Comparison of ENCODE assay signal across 9 cellular contexts in the genomic region with DNA sequence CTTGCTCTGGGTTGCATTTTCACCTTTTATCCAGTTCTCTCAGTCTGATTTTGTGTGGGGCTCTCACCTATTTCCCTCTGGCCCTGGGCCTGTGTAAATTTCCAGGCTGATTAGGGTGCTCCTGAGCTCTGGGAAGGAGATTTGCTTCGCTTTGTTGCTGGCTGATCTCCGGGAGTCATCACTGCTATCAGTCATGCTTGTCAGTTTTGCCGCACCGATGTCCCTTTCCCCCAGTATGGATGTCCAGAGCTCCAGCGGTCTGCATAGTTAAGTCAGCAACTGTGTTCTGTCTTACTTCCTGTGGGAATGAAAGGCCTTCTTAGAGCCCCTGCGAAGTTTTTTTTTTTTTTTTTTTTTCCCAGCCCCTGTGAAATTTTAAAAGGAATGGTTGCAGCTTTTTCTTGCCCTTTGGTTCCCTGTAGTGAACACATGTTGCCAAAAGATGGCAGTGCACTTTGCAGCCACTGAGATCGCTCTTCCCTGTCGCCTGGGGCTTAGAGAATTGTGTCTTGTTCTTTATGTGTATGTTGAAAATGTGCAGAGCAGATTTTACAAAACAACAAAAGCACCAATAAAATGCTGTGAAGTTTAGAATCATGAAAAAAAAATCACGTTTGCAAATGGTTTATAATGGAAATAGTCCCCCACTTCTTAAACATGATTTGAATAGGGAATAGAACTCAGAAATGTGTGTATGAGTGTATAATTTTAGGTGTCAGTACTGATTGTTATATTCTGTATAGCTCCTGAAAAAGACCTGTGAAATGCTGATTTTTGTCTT.
A peak's percentile ranks its signal among the peaks of the same experiment; 100 is the strongest.
DNase-seq lines count a peak whose midpoint lies in the region; ATAC-seq, FAIRE-seq and TF ChIP-seq lines count a peak whose summit lies in the region.
"Had no signal": no experiment of that assay in that cellular context is flagged by ENCODE, and none has a peak within 500 bp of the region (broad histone marks: within the 10 kb centered on the region; RNA-seq: fewer than 3 reads in every experiment).

No MANE protein-coding gene starts in this region.

- H3K27me3 Mint-ChIP-seq in type B pancreatic cell: no peaks in the 10 kb centered on the region

- H3K36me3 Mint-ChIP-seq in type B pancreatic cell: no peaks in the 10 kb centered on the region

- peaks cover 4% of the 10 kb centered on the region for H3K27me3 ChIP-seq in bronchial epithelial cell (ENCODE audit: control insufficient read depth, insufficient read depth, low read length)
- H3K27me3 ChIP-seq in kidney epithelial cell (ENCODE audit: control insufficient read depth, insufficient read depth, low read length): no peaks in the 10 kb centered on the region

- no peak overlapping the region for H3K4me3 ChIP-seq in bronchial epithelial cell (ENCODE audit: low read depth, low read length)
- no peak overlapping the region for H3K4me3 ChIP-seq in kidney epithelial cell (ENCODE audit: low read depth, low read length)

- H3K4me1 Mint-ChIP-seq in type B pancreatic cell (ENCODE audit: unreplicated experiment): peaks cover 27% of the 10 kb centered on the region

- peak overlapping the region; percentile 5 for H3K27ac Mint-ChIP-seq in type B pancreatic cell

- FAIRE-seq in bronchial epithelial cell (lab: Jason Lieb, UNC): no peak

- TF ChIP-seq CTCF in AG09319 (IDR thresholded peaks at IDR 0.05; ENCODE audit: low read depth, low read length) (peak; percentile 83), bronchial epithelial cell (IDR thresholded peaks at IDR 0.05; ENCODE audit: insufficient read depth, low read length, severe bottlenecking) (peak; percentile 68), kidney epithelial cell (IDR thresholded peaks at IDR 0.05; ENCODE audit: insufficient read depth, low read length, poor library complexity, severe bottlenecking) (peak; percentile 77), type B pancreatic cell (conservative IDR thresholded peaks at IDR 0.05) (peak; percentile 80)

- no peaks in the 10 kb centered on the region for H3K9me3 Mint-ChIP-seq in type B pancreatic cell

- peak overlapping the region; percentile 50 for H3K4me3 Mint-ChIP-seq in type B pancreatic cell

- H3K36me3 ChIP-seq in bronchial epithelial cell (ENCODE audit: control insufficient read depth, insufficient read depth, low read length) (no peaks in the 10 kb centered on the region), kidney epithelial cell (ENCODE audit: control insufficient read depth, insufficient read depth, low read length) (no peaks in the 10 kb centered on the region)
- H3K36me3 ChIP-seq: neutrophil had no signal

- DNase-seq in AG09319 (ENCODE audit: extremely low read depth, low read depth) (no peak), NCI-H1694 (lab: John Stamatoyannopoulos, UW) (peak; percentile 33), bronchial epithelial cell (ENCODE audit: low read depth) (peak; percentile 41), kidney epithelial cell (ENCODE audit: low read depth) (no peak), type B pancreatic cell (ENCODE audit: extremely low spot score, unreplicated experiment) (no peak), NCI-H1436 (lab: John Stamatoyannopoulos, UW) (no peak), NCI-H1105 treated with DMSO at 0.1 percent for 48 hours (lab: John Stamatoyannopoulos, UW) (no peak)

- peak; percentile 69 for ATAC-seq in GM18907 (IDR thresholded peaks at IDR 0.05; ENCODE audit: unreplicated experiment)

Comparison
In these comparisons a context has a peak if more than half of its experiments do, and no peak if none do; other contexts are left out.
1. DNase-seq: peak in NCI-H1694 (single experiment) and bronchial epithelial cell (single experiment); none in AG09319 (single experiment), kidney epithelial cell (single experiment), type B pancreatic cell (single experiment), NCI-H1436 (single experiment) and NCI-H1105 treated with DMSO at 0.1 percent for 48 hours (single experiment).
2. Peak in every context shown above with its lines, with median percentiles within 50 percentile points of each other: CTCF ChIP-seq.